11 cellular contexts compared by ENCODE assay signal in genomic region chr11:96267001-96267489, GRCh38.
DNase-seq lines count a peak whose midpoint lies in the region; ATAC-seq and TF ChIP-seq lines count a peak whose summit lies in the region.
"Had no signal": no experiment of that assay in that cellular context is flagged by ENCODE, and none has a peak within 500 bp of the region (broad histone marks: within the 10 kb centered on the region; RNA-seq: fewer than 3 reads in every experiment).

No MANE protein-coding gene starts in this region.

- H3K27ac Mint-ChIP-seq in CD4-positive, alpha-beta T cell = peak overlapping the region; percentile 83
- H3K27ac Mint-ChIP-seq in nephron progenitor cell = peak overlapping the region; percentile 35
- H3K27ac Mint-ChIP-seq: dendritic cell treated with granulocyte-macrophage colony-stimulating factor and Interleukin-4, amounts not matched to agents 40 ng/mL and 50 ng/mL, for 4 days had no signal

- peak overlapping the region in 1 of 3 donors; percentile 43 for H3K4me3 ChIP-seq in breast epithelium
- H3K4me3 ChIP-seq: SJCRH30 had no signal

- peaks cover 11% of the 10 kb centered on the region for H3K9me3 Mint-ChIP-seq in CD4-positive, alpha-beta T cell
- peaks cover 34% of the 10 kb centered on the region for H3K9me3 Mint-ChIP-seq in nephron progenitor cell

- no peaks in the 10 kb centered on the region for H3K9me3 ChIP-seq in CD4-positive, alpha-beta T cell (ENCODE audit: control insufficient read depth, low read length)
- no peaks in the 10 kb centered on the region for H3K9me3 ChIP-seq in breast epithelium
- H3K9me3 ChIP-seq: SJCRH30 had no signal

- peak overlapping the region; percentile 39 for H3K27ac ChIP-seq in CD4-positive, alpha-beta T cell (ENCODE audit: low read depth, low read length)
- H3K27ac ChIP-seq in breast epithelium = peak overlapping the region; percentile 90 to 92
- H3K27ac ChIP-seq: SJCRH30 had no signal

- peaks cover 80% of the 10 kb centered on the region for H3K4me1 Mint-ChIP-seq in CD4-positive, alpha-beta T cell (ENCODE audit: low read depth)
- H3K4me1 Mint-ChIP-seq in nephron progenitor cell = peaks cover 11% of the 10 kb centered on the region

- POLR2A ChIA-PET in CD4-positive, alpha-beta T cell (lab: Charles Lee) = interaction anchor here (0.6 to 3.9 kb wide), 11 partner anchors 9 to 254 kb away, joined by 3 to 27 read pairs (median 5); partner anchors contain the start of gene MAML2

- H3K36me3 ChIP-seq in breast epithelium = no peaks in the 10 kb centered on the region
- H3K36me3 ChIP-seq: SJCRH30 had no signal

- CTCF ChIA-PET in CD4-positive, alpha-beta T cell (lab: Charles Lee) = interaction anchor here (1.3 to 2.6 kb wide), 2 partner anchors 74 to 76 kb away, joined by 3 to 13 read pairs; partner anchors contain the start of gene MAML2

- H3K4me3 Mint-ChIP-seq in CD4-positive, alpha-beta T cell = peak overlapping the region; percentile 81
- no peak overlapping the region for H3K4me3 Mint-ChIP-seq in nephron progenitor cell
- H3K4me3 Mint-ChIP-seq: dendritic cell treated with granulocyte-macrophage colony-stimulating factor and Interleukin-4, amounts not matched to agents 40 ng/mL and 50 ng/mL, for 4 days; neural crest cell had no signal

- DNase-seq in CD4-positive, alpha-beta T cell = no peak
- DNase-seq in breast epithelium (ENCODE audit: low spot score in 2 of 2) (no peak), nephron progenitor cell (no peak), SHP77 (lab: John Stamatoyannopoulos, UW) (no peak), SW480 (ENCODE audit: low spot score) (no peak), NOMO-1 treated with DMSO at 0.1 percent for 48 hours (lab: John Stamatoyannopoulos, UW; ENCODE audit: unreplicated experiment) (no peak)
- DNase-seq: SJCRH30 had no signal

- no peak for TF ChIP-seq CTCF in CD4-positive, alpha-beta T cell (IDR thresholded peaks at IDR 0.05)
- TF ChIP-seq CTCF in breast epithelium (IDR thresholded peaks at IDR 0.05) (no peak), nephron progenitor cell (IDR thresholded peaks at IDR 0.05) (no peak)

- H3K27me3 Mint-ChIP-seq in CD4-positive, alpha-beta T cell = no peaks in the 10 kb centered on the region
- no peaks in the 10 kb centered on the region for H3K27me3 Mint-ChIP-seq in nephron progenitor cell (ENCODE audit: low read depth, poor library complexity)

- no peak for TF ChIP-seq POLR2A in breast epithelium (IDR thresholded peaks at IDR 0.05)

- H3K36me3 Mint-ChIP-seq in CD4-positive, alpha-beta T cell (ENCODE audit: low read depth) = peaks cover 82% of the 10 kb centered on the region
- H3K36me3 Mint-ChIP-seq in nephron progenitor cell (ENCODE audit: low read depth) = peaks cover 52% of the 10 kb centered on the region

- intact Hi-C loops in CD4-positive, alpha-beta T cell (cut with DNase I, micrococcal nuclease) = loop anchor here in 1 of 2 experiments (5.0 kb wide), 1 partner anchor 70 kb away; no protein-coding TSS in a partner anchor
- intact Hi-C loops in breast epithelium (cut with DNase I; ENCODE audit: low total_unique reads) = no loop called here

- no peaks in the 10 kb centered on the region for H3K27me3 ChIP-seq in CD4-positive, alpha-beta T cell (ENCODE audit: control insufficient read depth, insufficient read depth, low read length)
- H3K27me3 ChIP-seq in breast epithelium = no peaks in the 10 kb centered on the region
- H3K27me3 ChIP-seq: SJCRH30 had no signal

- peak; percentile 13 for ATAC-seq in CD4-positive, alpha-beta T cell (ENCODE audit: poor library complexity)
- ATAC-seq in HG03045 (IDR thresholded peaks at IDR 0.05; ENCODE audit: unreplicated experiment) (peak; percentile 2), HG03521 (IDR thresholded peaks at IDR 0.05; ENCODE audit: unreplicated experiment) (no peak)

- H3K4me1 ChIP-seq in breast epithelium = peaks cover 3 to 14% of the 10 kb centered on the region in 2 donors
- H3K4me1 ChIP-seq: SJCRH30 had no signal
